1 cellular context compared by ENCODE assay signal in the genomic region with DNA sequence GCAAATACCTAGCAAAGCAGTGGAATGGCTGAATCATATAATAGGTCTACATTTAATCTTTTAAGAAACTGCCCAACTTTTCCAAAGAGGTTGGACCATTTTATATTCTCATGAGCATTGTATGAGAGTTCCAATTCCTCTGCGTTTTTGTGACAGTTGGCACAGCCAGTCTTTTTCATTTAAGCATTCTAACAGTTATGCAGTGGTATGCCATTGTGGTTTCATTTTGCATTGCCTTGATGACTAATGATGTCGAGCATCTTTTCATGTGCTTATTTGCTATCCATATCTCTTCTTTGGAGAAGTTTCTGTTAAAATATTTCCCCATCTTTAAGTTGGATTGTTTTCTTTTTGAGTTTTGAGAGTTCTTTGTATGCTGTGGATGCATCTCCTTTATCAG.
TF ChIP-seq lines count a peak whose summit lies in the region.

No MANE protein-coding gene starts in this region.

TF ChIP-seq in HepG2, 621 proteins besides CTCF, POLR2A, EP300 and RAD21 (continued from another document):
- TF ChIP-seq, protein P1, sequence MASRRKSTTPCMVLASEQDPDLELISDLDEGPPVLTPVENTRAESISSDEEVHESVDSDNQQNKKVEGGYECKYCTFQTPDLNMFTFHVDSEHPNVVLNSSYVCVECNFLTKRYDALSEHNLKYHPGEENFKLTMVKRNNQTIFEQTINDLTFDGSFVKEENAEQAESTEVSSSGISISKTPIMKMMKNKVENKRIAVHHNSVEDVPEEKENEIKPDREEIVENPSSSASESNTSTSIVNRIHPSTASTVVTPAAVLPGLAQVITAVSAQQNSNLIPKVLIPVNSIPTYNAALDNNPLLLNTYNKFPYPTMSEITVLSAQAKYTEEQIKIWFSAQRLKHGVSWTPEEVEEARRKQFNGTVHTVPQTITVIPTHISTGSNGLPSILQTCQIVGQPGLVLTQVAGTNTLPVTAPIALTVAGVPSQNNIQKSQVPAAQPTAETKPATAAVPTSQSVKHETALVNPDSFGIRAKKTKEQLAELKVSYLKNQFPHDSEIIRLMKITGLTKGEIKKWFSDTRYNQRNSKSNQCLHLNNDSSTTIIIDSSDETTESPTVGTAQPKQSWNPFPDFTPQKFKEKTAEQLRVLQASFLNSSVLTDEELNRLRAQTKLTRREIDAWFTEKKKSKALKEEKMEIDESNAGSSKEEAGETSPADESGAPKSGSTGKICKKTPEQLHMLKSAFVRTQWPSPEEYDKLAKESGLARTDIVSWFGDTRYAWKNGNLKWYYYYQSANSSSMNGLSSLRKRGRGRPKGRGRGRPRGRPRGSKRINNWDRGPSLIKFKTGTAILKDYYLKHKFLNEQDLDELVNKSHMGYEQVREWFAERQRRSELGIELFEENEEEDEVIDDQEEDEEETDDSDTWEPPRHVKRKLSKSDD (CRISPR knock-in tag; IDR thresholded peaks at IDR 0.05; ENCODE audit: low read depth): no peak
- TF ChIP-seq, protein P2, sequence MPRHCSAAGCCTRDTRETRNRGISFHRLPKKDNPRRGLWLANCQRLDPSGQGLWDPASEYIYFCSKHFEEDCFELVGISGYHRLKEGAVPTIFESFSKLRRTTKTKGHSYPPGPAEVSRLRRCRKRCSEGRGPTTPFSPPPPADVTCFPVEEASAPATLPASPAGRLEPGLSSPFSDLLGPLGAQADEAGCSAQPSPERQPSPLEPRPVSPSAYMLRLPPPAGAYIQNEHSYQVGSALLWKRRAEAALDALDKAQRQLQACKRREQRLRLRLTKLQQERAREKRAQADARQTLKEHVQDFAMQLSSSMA (CRISPR knock-in tag; IDR thresholded peaks at IDR 0.05): no peak
- TF ChIP-seq SOX6 (IDR thresholded peaks at IDR 0.05) (no peak), SOX6 (CRISPR knock-in tag; IDR thresholded peaks at IDR 0.05) (no peak), HMG20A (CRISPR knock-in tag; IDR thresholded peaks at IDR 0.05; ENCODE audit: borderline replicate concordance) (no peak), ZNF20 (CRISPR knock-in tag; IDR thresholded peaks at IDR 0.05) (no peak), ZNF749 (CRISPR knock-in tag; IDR thresholded peaks at IDR 0.05; ENCODE audit: borderline replicate concordance) (no peak), PRMT3 (CRISPR knock-in tag; IDR thresholded peaks at IDR 0.05; ENCODE audit: borderline replicate concordance, low read depth) (no peak), CEBPG (CRISPR knock-in tag; IDR thresholded peaks at IDR 0.05) (no peak), KDM5A (IDR thresholded peaks at IDR 0.05; ENCODE audit: borderline replicate concordance, low read length) (no peak)
- TF ChIP-seq, protein P3, sequence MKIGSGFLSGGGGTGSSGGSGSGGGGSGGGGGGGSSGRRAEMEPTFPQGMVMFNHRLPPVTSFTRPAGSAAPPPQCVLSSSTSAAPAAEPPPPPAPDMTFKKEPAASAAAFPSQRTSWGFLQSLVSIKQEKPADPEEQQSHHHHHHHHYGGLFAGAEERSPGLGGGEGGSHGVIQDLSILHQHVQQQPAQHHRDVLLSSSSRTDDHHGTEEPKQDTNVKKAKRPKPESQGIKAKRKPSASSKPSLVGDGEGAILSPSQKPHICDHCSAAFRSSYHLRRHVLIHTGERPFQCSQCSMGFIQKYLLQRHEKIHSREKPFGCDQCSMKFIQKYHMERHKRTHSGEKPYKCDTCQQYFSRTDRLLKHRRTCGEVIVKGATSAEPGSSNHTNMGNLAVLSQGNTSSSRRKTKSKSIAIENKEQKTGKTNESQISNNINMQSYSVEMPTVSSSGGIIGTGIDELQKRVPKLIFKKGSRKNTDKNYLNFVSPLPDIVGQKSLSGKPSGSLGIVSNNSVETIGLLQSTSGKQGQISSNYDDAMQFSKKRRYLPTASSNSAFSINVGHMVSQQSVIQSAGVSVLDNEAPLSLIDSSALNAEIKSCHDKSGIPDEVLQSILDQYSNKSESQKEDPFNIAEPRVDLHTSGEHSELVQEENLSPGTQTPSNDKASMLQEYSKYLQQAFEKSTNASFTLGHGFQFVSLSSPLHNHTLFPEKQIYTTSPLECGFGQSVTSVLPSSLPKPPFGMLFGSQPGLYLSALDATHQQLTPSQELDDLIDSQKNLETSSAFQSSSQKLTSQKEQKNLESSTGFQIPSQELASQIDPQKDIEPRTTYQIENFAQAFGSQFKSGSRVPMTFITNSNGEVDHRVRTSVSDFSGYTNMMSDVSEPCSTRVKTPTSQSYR (CRISPR knock-in tag; IDR thresholded peaks at IDR 0.05; ENCODE audit: borderline replicate concordance): no peak
- TF ChIP-seq, protein P4, sequence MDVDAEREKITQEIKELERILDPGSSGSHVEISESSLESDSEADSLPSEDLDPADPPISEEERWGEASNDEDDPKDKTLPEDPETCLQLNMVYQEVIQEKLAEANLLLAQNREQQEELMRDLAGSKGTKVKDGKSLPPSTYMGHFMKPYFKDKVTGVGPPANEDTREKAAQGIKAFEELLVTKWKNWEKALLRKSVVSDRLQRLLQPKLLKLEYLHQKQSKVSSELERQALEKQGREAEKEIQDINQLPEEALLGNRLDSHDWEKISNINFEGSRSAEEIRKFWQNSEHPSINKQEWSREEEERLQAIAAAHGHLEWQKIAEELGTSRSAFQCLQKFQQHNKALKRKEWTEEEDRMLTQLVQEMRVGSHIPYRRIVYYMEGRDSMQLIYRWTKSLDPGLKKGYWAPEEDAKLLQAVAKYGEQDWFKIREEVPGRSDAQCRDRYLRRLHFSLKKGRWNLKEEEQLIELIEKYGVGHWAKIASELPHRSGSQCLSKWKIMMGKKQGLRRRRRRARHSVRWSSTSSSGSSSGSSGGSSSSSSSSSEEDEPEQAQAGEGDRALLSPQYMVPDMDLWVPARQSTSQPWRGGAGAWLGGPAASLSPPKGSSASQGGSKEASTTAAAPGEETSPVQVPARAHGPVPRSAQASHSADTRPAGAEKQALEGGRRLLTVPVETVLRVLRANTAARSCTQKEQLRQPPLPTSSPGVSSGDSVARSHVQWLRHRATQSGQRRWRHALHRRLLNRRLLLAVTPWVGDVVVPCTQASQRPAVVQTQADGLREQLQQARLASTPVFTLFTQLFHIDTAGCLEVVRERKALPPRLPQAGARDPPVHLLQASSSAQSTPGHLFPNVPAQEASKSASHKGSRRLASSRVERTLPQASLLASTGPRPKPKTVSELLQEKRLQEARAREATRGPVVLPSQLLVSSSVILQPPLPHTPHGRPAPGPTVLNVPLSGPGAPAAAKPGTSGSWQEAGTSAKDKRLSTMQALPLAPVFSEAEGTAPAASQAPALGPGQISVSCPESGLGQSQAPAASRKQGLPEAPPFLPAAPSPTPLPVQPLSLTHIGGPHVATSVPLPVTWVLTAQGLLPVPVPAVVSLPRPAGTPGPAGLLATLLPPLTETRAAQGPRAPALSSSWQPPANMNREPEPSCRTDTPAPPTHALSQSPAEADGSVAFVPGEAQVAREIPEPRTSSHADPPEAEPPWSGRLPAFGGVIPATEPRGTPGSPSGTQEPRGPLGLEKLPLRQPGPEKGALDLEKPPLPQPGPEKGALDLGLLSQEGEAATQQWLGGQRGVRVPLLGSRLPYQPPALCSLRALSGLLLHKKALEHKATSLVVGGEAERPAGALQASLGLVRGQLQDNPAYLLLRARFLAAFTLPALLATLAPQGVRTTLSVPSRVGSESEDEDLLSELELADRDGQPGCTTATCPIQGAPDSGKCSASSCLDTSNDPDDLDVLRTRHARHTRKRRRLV (CRISPR knock-in tag; IDR thresholded peaks at IDR 0.05): no peak
- TF ChIP-seq, protein P5, sequence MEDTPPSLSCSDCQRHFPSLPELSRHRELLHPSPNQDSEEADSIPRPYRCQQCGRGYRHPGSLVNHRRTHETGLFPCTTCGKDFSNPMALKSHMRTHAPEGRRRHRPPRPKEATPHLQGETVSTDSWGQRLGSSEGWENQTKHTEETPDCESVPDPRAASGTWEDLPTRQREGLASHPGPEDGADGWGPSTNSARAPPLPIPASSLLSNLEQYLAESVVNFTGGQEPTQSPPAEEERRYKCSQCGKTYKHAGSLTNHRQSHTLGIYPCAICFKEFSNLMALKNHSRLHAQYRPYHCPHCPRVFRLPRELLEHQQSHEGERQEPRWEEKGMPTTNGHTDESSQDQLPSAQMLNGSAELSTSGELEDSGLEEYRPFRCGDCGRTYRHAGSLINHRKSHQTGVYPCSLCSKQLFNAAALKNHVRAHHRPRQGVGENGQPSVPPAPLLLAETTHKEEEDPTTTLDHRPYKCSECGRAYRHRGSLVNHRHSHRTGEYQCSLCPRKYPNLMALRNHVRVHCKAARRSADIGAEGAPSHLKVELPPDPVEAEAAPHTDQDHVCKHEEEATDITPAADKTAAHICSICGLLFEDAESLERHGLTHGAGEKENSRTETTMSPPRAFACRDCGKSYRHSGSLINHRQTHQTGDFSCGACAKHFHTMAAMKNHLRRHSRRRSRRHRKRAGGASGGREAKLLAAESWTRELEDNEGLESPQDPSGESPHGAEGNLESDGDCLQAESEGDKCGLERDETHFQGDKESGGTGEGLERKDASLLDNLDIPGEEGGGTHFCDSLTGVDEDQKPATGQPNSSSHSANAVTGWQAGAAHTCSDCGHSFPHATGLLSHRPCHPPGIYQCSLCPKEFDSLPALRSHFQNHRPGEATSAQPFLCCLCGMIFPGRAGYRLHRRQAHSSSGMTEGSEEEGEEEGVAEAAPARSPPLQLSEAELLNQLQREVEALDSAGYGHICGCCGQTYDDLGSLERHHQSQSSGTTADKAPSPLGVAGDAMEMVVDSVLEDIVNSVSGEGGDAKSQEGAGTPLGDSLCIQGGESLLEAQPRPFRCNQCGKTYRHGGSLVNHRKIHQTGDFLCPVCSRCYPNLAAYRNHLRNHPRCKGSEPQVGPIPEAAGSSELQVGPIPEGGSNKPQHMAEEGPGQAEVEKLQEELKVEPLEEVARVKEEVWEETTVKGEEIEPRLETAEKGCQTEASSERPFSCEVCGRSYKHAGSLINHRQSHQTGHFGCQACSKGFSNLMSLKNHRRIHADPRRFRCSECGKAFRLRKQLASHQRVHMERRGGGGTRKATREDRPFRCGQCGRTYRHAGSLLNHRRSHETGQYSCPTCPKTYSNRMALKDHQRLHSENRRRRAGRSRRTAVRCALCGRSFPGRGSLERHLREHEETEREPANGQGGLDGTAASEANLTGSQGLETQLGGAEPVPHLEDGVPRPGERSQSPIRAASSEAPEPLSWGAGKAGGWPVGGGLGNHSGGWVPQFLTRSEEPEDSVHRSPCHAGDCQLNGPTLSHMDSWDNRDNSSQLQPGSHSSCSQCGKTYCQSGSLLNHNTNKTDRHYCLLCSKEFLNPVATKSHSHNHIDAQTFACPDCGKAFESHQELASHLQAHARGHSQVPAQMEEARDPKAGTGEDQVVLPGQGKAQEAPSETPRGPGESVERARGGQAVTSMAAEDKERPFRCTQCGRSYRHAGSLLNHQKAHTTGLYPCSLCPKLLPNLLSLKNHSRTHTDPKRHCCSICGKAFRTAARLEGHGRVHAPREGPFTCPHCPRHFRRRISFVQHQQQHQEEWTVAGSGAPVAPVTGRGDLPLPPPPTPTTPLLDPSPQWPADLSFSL (CRISPR knock-in tag; IDR thresholded peaks at IDR 0.05): no peak
